ENCODE assay signal across 8 cellular contexts in the genomic region with DNA sequence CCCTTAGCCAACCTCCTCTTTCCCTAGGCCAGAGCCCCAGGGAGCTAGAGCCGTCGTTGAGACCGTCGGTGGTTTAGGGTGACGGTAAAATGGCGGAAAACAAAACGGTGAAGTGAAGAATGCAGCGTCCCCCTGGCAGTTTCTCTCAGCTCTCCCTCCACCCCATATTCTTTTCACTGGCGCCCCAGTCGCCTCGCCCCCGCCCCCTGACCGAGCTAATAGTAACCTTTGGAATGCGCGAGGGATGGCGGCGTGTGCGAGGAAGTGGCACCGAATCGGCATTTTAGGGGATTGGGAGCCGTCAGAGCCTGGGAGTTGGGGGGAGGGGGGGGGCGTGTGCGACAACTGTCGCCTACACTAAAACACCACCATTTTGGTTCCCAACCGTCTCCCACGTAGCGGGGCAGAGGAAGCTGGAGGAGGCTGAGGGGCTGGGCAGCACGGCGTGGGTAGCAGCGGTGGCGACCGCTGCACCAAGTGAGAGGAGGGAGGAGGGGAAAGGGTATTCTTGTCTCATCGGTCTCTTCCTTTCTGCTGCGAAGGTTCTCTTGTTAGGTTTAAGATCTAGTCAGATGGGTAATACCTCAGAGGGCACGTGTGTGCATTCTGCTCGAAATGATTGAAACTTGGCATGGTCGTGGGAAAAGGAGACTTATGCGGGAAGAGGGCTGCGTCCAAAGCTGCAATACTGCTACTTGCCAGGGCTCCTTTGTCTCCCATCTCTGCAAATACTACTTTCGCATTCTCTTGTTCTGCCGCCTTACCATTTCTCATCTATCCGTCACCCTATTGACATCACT. TPM values are rescaled to one million over a fixed set of nuclear protein-coding genes. Genes with fewer than 3 reads are reported as not detected.
DNase-seq lines count a peak whose midpoint lies in the region; ATAC-seq and TF ChIP-seq lines count a peak whose summit lies in the region.

No MANE protein-coding gene starts in this region.

- peak overlapping the region; percentile 69 for H3K4me3 ChIP-seq in brain microvascular endothelial cell (ENCODE audit: low read depth, low read length)
- H3K4me3 ChIP-seq in kidney epithelial cell (ENCODE audit: low read depth, low read length) = peak overlapping the region; percentile 80

- DNase-seq in activated CD4-positive, alpha-beta T cell treated with anti-CD3 and anti-CD28 coated beads for 48 hours = peak; percentile 2
- no peak for DNase-seq in activated CD4-positive, alpha-beta T cell treated with anti-CD3 and anti-CD28 coated beads for 4 hours
- peak; percentile 25 for DNase-seq in NCI-H524 treated with DMSO at 0.1 percent for 48 hours (lab: John Stamatoyannopoulos, UW)
- DNase-seq in brain microvascular endothelial cell = no peak
- DNase-seq in kidney epithelial cell (ENCODE audit: low read depth) = no peak
- DNase-seq in stimulated activated CD8-positive, alpha-beta memory T cell treated with anti-CD3 and anti-CD28 coated beads, Interleukin-4, amount 100 ng/mL, for 48 hours = peak; percentile 21
- DNase-seq in NCI-H1048 (lab: John Stamatoyannopoulos, UW) = no peak

- H3K27me3 ChIP-seq in brain microvascular endothelial cell (replicated peaks) (no peaks in the 10 kb centered on the region), kidney epithelial cell (ENCODE audit: control insufficient read depth, insufficient read depth, low read length) (no peaks in the 10 kb centered on the region)

- H3K27ac ChIP-seq in brain microvascular endothelial cell = no peak overlapping the region

- no peaks in the 10 kb centered on the region for H3K36me3 ChIP-seq in brain microvascular endothelial cell (replicated peaks)
- H3K36me3 ChIP-seq in kidney epithelial cell (ENCODE audit: control insufficient read depth, insufficient read depth, low read length) = no peaks in the 10 kb centered on the region

- TF ChIP-seq CTCF in brain microvascular endothelial cell (IDR thresholded peaks at IDR 0.05; ENCODE audit: low read depth, low read length, missing control alignments) = no peak
- TF ChIP-seq CTCF in kidney epithelial cell (IDR thresholded peaks at IDR 0.05; ENCODE audit: insufficient read depth, low read length, poor library complexity, severe bottlenecking) = no peak

- ATAC-seq in HG02642 (IDR thresholded peaks at IDR 0.05; ENCODE audit: poor library complexity, unreplicated experiment) = peak; percentile 48

- in situ Hi-C loops in brain microvascular endothelial cell (cut with HindIII; ENCODE audit: low pct_ligation_motif_present, low sequenced_read_pairs) = no loop called here

RNA-seq across cellular contexts. Expression of gene ZNF711, which starts 0.8 kb away (rescaled TPM):
- 9.9 and 10.3 TPM in 2 replicates for total RNA-seq in kidney epithelial cell

RNA-seq across cellular contexts. Expression of gene SATL1, which starts 1.0 kb away (rescaled TPM):
- 0.07 TPM in 1 of 2 replicates, not detected in the other for total RNA-seq in kidney epithelial cell

Comparison
In these comparisons a context has a peak if more than half of its experiments do, and no peak if none do; other contexts are left out.
1. DNase-seq: peak in activated CD4-positive, alpha-beta T cell treated with anti-CD3 and anti-CD28 coated beads for 48 hours (single experiment), NCI-H524 treated with DMSO at 0.1 percent for 48 hours (single experiment) and stimulated activated CD8-positive, alpha-beta memory T cell treated with anti-CD3 and anti-CD28 coated beads, Interleukin-4, amount 100 ng/mL, for 48 hours (single experiment); none in activated CD4-positive, alpha-beta T cell treated with anti-CD3 and anti-CD28 coated beads for 4 hours (0 of 2), brain microvascular endothelial cell (single experiment), kidney epithelial cell (single experiment) and NCI-H1048 (single experiment).